34 cellular contexts compared by ENCODE assay signal in genomic region chr18:47166235-47166634, GRCh38. TPM values are rescaled to one million over a fixed set of nuclear protein-coding genes. Genes with fewer than 3 reads are reported as not detected.
A peak's percentile ranks its signal among the peaks of the same experiment; 100 is the strongest.
DNase-seq lines count a peak whose midpoint lies in the region; ATAC-seq, FAIRE-seq and TF ChIP-seq lines count a peak whose summit lies in the region.
"Had no signal": no experiment of that assay in that cellular context is flagged by ENCODE, and none has a peak within 500 bp of the region (broad histone marks: within the 10 kb centered on the region; RNA-seq: fewer than 3 reads in every experiment).

No MANE protein-coding gene starts in this region.

- peaks cover 100% of the 10 kb centered on the region for H3K79me2 ChIP-seq in astrocyte (ENCODE audit: insufficient read depth, low read length)

- no peak for TF ChIP-seq CTCF in astrocyte (IDR thresholded peaks at IDR 0.05; ENCODE audit: insufficient read depth, low read depth, low read length)

- peaks cover 3% of the 10 kb centered on the region for H3K4me1 ChIP-seq in astrocyte (ENCODE audit: insufficient read depth, low read length)
- H3K4me1 ChIP-seq: Caco-2, uterus had no signal

- no peaks in the 10 kb centered on the region for H3K36me3 Mint-ChIP-seq in astrocyte (ENCODE audit: low read depth, unreplicated experiment)
- H3K36me3 Mint-ChIP-seq: natural killer cell treated with Interleukin-12 subunit alpha and Interleukin-12 subunit beta and Interleukin-15 and Interleukin-18, amount 100 ng/mL, for 72 hours had no signal

- H3K27me3 Mint-ChIP-seq in astrocyte (ENCODE audit: low read depth, unreplicated experiment), result no peaks in the 10 kb centered on the region
- H3K27me3 Mint-ChIP-seq: IgD-negative memory B cell; natural killer cell treated with Interleukin-12 subunit alpha and Interleukin-12 subunit beta and Interleukin-15 and Interleukin-18, amount 100 ng/mL, for 72 hours; stimulated activated naive CD8-positive, alpha-beta T cell treated with anti-CD3 and anti-CD28 coated beads, Interleukin-15, amount 100 ng/mL, for 72 hours had no signal

- peak overlapping the region; percentile 54 for H3K27ac Mint-ChIP-seq in astrocyte (ENCODE audit: unreplicated experiment)
- H3K27ac Mint-ChIP-seq: activated naive CD4-positive, alpha-beta T cell treated with anti-CD3 and anti-CD28 coated beads, Interleukin-2, amount 50 U/mL, for 72 hours; activated T-helper 1 cell treated with anti-CD3 and anti-CD28 coated beads, Interleukin-12 subunit alpha, Interleukin-12 subunit beta, Interleukin-2, Interleukin-4 antibody, amounts not matched to agents 30 ng/mL and 10 ng/mL and 1 ng/mL, durations not matched to agents 14 hours and 24 hours and 36 hours; IgD-negative memory B cell; natural killer cell treated with Interleukin-12 subunit alpha and Interleukin-12 subunit beta and Interleukin-15 and Interleukin-18, amount 100 ng/mL, for 72 hours; stimulated activated naive CD8-positive, alpha-beta T cell treated with anti-CD3 and anti-CD28 coated beads, Interleukin-15, amount 100 ng/mL, for 72 hours had no signal

- no peaks in the 10 kb centered on the region for H3K9me3 ChIP-seq in astrocyte (ENCODE audit: insufficient read depth, low read depth, low read length)
- H3K9me3 ChIP-seq: Caco-2, esophagus squamous epithelium, gastroesophageal sphincter, left lung, uterus had no signal

- no peak overlapping the region for H3K27ac ChIP-seq in astrocyte (ENCODE audit: low read depth, low read length)
- H3K27ac ChIP-seq: C4-2B, esophagus squamous epithelium, gastroesophageal sphincter, left lung, PC-9, skin epidermis, uterus had no signal

- DNase-seq in LHCN-M2 (ENCODE audit: low read depth), result peak; percentile 22
- DNase-seq in astrocyte (ENCODE audit: low read depth), result no peak
- peak; percentile 87 for DNase-seq in left kidney (ENCODE audit: low read depth, low spot score)
- no peak for DNase-seq in epidermal melanocyte (ENCODE audit: insufficient read length, low spot score)
- DNase-seq: activated CD4-positive, alpha-beta T cell treated with anti-CD3 and anti-CD28 coated beads, Interleukin-2, amount 50 U/mL, for 4 hours; activated CD4-positive, CD25-positive, alpha-beta regulatory T cell; anterior cingulate cortex; Caco-2; cortex of kidney; DMS79; esophagus squamous epithelium; GF-D8; hippocampal formation; left lung; midbrain; MM.1S; NCI-H146; PC-9; SHP77 treated with DMSO at 0.1 percent for 48 hours; stimulated activated naive CD8-positive, alpha-beta T cell treated with anti-CD3 and anti-CD28 coated beads, Interleukin-15, amount 100 ng/mL, for 72 hours; SW 1271; uterus had no signal

- H2AFZ ChIP-seq in astrocyte (ENCODE audit: low read depth, low read length), result no peak overlapping the region
- H2AFZ ChIP-seq: PC-9 had no signal

- no peaks in the 10 kb centered on the region for H3K36me3 ChIP-seq in astrocyte (ENCODE audit: insufficient read depth, low read length)
- H3K36me3 ChIP-seq: cardiac muscle cell, esophagus squamous epithelium, gastroesophageal sphincter, left lung, uterus had no signal

- H3K4me3 ChIP-seq in astrocyte (ENCODE audit: insufficient read depth, low read depth, low read length), result no peak overlapping the region
- H3K4me3 ChIP-seq: cardiac muscle cell, esophagus squamous epithelium, gastroesophageal sphincter, left lung, PC-9, skin epidermis, uterus had no signal

- no peaks in the 10 kb centered on the region for H3K9me3 Mint-ChIP-seq in astrocyte (ENCODE audit: unreplicated experiment)
- H3K9me3 Mint-ChIP-seq: activated naive CD4-positive, alpha-beta T cell treated with anti-CD3 and anti-CD28 coated beads, Interleukin-2, amount 50 U/mL, for 72 hours; activated T-helper 1 cell treated with anti-CD3 and anti-CD28 coated beads, Interleukin-12 subunit alpha, Interleukin-12 subunit beta, Interleukin-2, Interleukin-4 antibody, amounts not matched to agents 30 ng/mL and 10 ng/mL and 1 ng/mL, durations not matched to agents 14 hours and 24 hours and 36 hours; IgD-negative memory B cell; natural killer cell treated with Interleukin-12 subunit alpha and Interleukin-12 subunit beta and Interleukin-15 and Interleukin-18, amount 100 ng/mL, for 72 hours; stimulated activated naive CD8-positive, alpha-beta T cell treated with anti-CD3 and anti-CD28 coated beads, Interleukin-15, amount 100 ng/mL, for 72 hours had no signal

- ATAC-seq in GM19463 (IDR thresholded peaks at IDR 0.05; ENCODE audit: unreplicated experiment) (peak; percentile 49), GM19324 (IDR thresholded peaks at IDR 0.05; ENCODE audit: low FRiP score, unreplicated experiment) (no peak), HG03442 (IDR thresholded peaks at IDR 0.05; ENCODE audit: unreplicated experiment) (no peak)
- ATAC-seq: activated naive CD4-positive, alpha-beta T cell treated with anti-CD3 and anti-CD28 coated beads, Interleukin-2, amount 50 U/mL, for 72 hours; gastroesophageal sphincter; left lung; natural killer cell treated with Interleukin-12 subunit alpha and Interleukin-12 subunit beta and Interleukin-15 and Interleukin-18, amount 100 ng/mL, for 72 hours; stimulated activated naive CD8-positive, alpha-beta T cell treated with anti-CD3 and anti-CD28 coated beads, Interleukin-15, amount 100 ng/mL, for 72 hours had no signal

- no peak overlapping the region for H3K4me2 ChIP-seq in astrocyte (ENCODE audit: low read length)
- H3K4me2 ChIP-seq: PC-9 had no signal

- H3K27me3 ChIP-seq in astrocyte (ENCODE audit: insufficient read depth, low read length), result no peaks in the 10 kb centered on the region
- H3K27me3 ChIP-seq: cardiac muscle cell, esophagus squamous epithelium, gastroesophageal sphincter, left lung, uterus had no signal

- FAIRE-seq in astrocyte (lab: Jason Lieb, UNC), result no peak
- FAIRE-seq: H1 had no signal

- no peak overlapping the region for H3K4me3 Mint-ChIP-seq in astrocyte (ENCODE audit: unreplicated experiment)
- H3K4me3 Mint-ChIP-seq: activated T-helper 1 cell treated with anti-CD3 and anti-CD28 coated beads, Interleukin-12 subunit alpha, Interleukin-12 subunit beta, Interleukin-2, Interleukin-4 antibody, amounts not matched to agents 30 ng/mL and 10 ng/mL and 1 ng/mL, durations not matched to agents 14 hours and 24 hours and 36 hours; natural killer cell treated with Interleukin-12 subunit alpha and Interleukin-12 subunit beta and Interleukin-15 and Interleukin-18, amount 100 ng/mL, for 72 hours; stimulated activated naive CD8-positive, alpha-beta T cell treated with anti-CD3 and anti-CD28 coated beads, Interleukin-15, amount 100 ng/mL, for 72 hours had no signal

- H4K20me1 ChIP-seq in astrocyte (ENCODE audit: insufficient read depth, low read length), result peaks cover 80% of the 10 kb centered on the region

- H3K4me1 Mint-ChIP-seq in astrocyte (ENCODE audit: low read depth, unreplicated experiment), result peaks cover 12% of the 10 kb centered on the region

- no peak overlapping the region for H3K9ac ChIP-seq in astrocyte (ENCODE audit: low read length)

RNA-seq across cellular contexts. Expression of gene IER3IP1, which starts 9.9 kb away (rescaled TPM):
- total RNA-seq in LHCN-M2 (2014; rRNA removed) (29.2 and 29.6 TPM in 2 replicates), astrocyte (15.2 and 15.8 TPM in 2 replicates)
- 30.4 TPM for polyA plus RNA-seq in LHCN-M2 (2012)

RNA-seq across cellular contexts. Expression of gene HDHD2, which starts 15.9 kb away (rescaled TPM):
- total RNA-seq in LHCN-M2 (2014; rRNA removed), result 21.5 and 23.3 TPM in 2 replicates
- 19.0 TPM for polyA plus RNA-seq in LHCN-M2 (2012)
- 23.5 and 24.2 TPM in 2 replicates for total RNA-seq in astrocyte

Comparison
In these comparisons a context has a peak if more than half of its experiments do, and no peak if none do; other contexts are left out.
1. DNase-seq: peak in LHCN-M2 (single experiment) and left kidney (single experiment); none in astrocyte (single experiment) and epidermal melanocyte (single experiment).